In genomic region chr11:16337421-16338213, GRCh38 we compare ENCODE assay signal across 18 cellular contexts.
"Had no signal": no experiment of that assay in that cellular context is flagged by ENCODE, and none has a peak within 500 bp of the region (broad histone marks: within the 10 kb centered on the region; RNA-seq: fewer than 3 reads in every experiment).

No MANE protein-coding gene starts in this region.

- H3K4me3 ChIP-seq: dorsolateral prefrontal cortex, gastrocnemius medialis, heart right ventricle, neural progenitor cell, ovary, upper lobe of left lung had no signal

- H3K27me3 ChIP-seq: gastrocnemius medialis, heart right ventricle, neural progenitor cell, ovary, upper lobe of left lung had no signal

- H3K9me3 ChIP-seq: gastrocnemius medialis, heart right ventricle, ovary, upper lobe of left lung had no signal

- ATAC-seq: activated CD8-positive, alpha-beta memory T cell treated with anti-CD3 and anti-CD28 coated beads, Interleukin-2, amount 10 ng/mL, durations not matched to agents 7 days and 5 days; gastrocnemius medialis; heart right ventricle; T-helper 17 cell had no signal

- H3K36me3 Mint-ChIP-seq: activated CD8-positive, alpha-beta memory T cell treated with anti-CD3 and anti-CD28 coated beads, Interleukin-2, amount 10 ng/mL, durations not matched to agents 7 days and 5 days; activated naive CD8-positive, alpha-beta T cell had no signal

- H3K4me1 Mint-ChIP-seq: activated CD8-positive, alpha-beta memory T cell treated with anti-CD3 and anti-CD28 coated beads, Interleukin-2, amount 10 ng/mL, durations not matched to agents 7 days and 5 days; neural progenitor cell; T-helper 17 cell had no signal

- H2AFZ ChIP-seq: neural progenitor cell had no signal

- H3K27ac ChIP-seq: dorsolateral prefrontal cortex, heart right ventricle, neural progenitor cell, ovary, upper lobe of left lung had no signal

- H3K9ac ChIP-seq: neural progenitor cell had no signal

- H3K36me3 ChIP-seq: gastrocnemius medialis, neural progenitor cell, ovary, upper lobe of left lung had no signal

- H3K27me3 Mint-ChIP-seq: activated CD8-positive, alpha-beta memory T cell treated with anti-CD3 and anti-CD28 coated beads, Interleukin-2, amount 10 ng/mL, durations not matched to agents 7 days and 5 days; activated naive CD8-positive, alpha-beta T cell; activated T-cell treated with anti-CD3 and anti-CD28 coated beads, Interleukin-2, amount 50 U/mL, for 24 hours; stimulated activated naive CD8-positive, alpha-beta T cell treated with anti-CD3 and anti-CD28 coated beads, Interleukin-15, Interleukin-2, amounts not matched to agents 100 ng/mL and 50 ng/mL, for 24 hours; T-helper 17 cell had no signal

- H3K9me3 Mint-ChIP-seq: neural progenitor cell had no signal

- H3K4me3 Mint-ChIP-seq: activated CD8-positive, alpha-beta memory T cell treated with anti-CD3 and anti-CD28 coated beads, Interleukin-2, amount 10 ng/mL, durations not matched to agents 7 days and 5 days; activated naive CD8-positive, alpha-beta T cell; activated T-cell treated with anti-CD3 and anti-CD28 coated beads, Interleukin-2, amount 50 U/mL, for 24 hours; neural progenitor cell; stimulated activated naive CD8-positive, alpha-beta T cell treated with anti-CD3 and anti-CD28 coated beads, Interleukin-15, Interleukin-2, amounts not matched to agents 100 ng/mL and 50 ng/mL, for 24 hours; T-helper 17 cell had no signal

- H3K27ac Mint-ChIP-seq: activated CD8-positive, alpha-beta memory T cell treated with anti-CD3 and anti-CD28 coated beads, Interleukin-2, amount 10 ng/mL, durations not matched to agents 7 days and 5 days; activated naive CD8-positive, alpha-beta T cell; activated T-cell treated with anti-CD3 and anti-CD28 coated beads, Interleukin-2, amount 50 U/mL, for 24 hours; neural progenitor cell; stimulated activated naive CD8-positive, alpha-beta T cell treated with anti-CD3 and anti-CD28 coated beads, Interleukin-15, Interleukin-2, amounts not matched to agents 100 ng/mL and 50 ng/mL, for 24 hours; T-helper 17 cell had no signal

- H3K4me1 ChIP-seq: upper lobe of left lung had no signal

- DNase-seq: activated CD4-positive, alpha-beta T cell treated with anti-CD3 and anti-CD28 coated beads for 1 hour; activated CD4-positive, alpha-beta T cell treated with anti-CD3 and anti-CD28 coated beads, Interleukin-2, amount 50 U/mL, for 48 hours; activated CD8-positive, alpha-beta memory T cell treated with anti-CD3 and anti-CD28 coated beads, Interleukin-2, amount 10 ng/mL, durations not matched to agents 7 days and 5 days; activated effector memory CD4-positive, alpha-beta T cell treated with Interleukin-2 at 50 U/mL for 16 hours; activated T-cell treated with anti-CD3 and anti-CD28 coated beads, Interleukin-2, amount 50 U/mL, for 24 hours; anterior cingulate cortex; dorsolateral prefrontal cortex; gastrocnemius medialis; heart right ventricle; midbrain; ovary; stimulated activated CD4-positive, alpha-beta T cell treated with anti-CD3 and anti-CD28 coated beads, Interleukin-15, amount 100 ng/mL, for 24 hours; stimulated activated CD4-positive, alpha-beta T cell treated with anti-CD3 and anti-CD28 coated beads, Interleukin-4, amount 100 ng/mL, for 24 hours; T-helper 17 cell; upper lobe of left lung had no signal

- H3K4me2 ChIP-seq: neural progenitor cell had no signal
